Comparison of ENCODE assay signal across 18 cellular contexts in genomic region chr1:187451238-187451637, GRCh38.
A peak's percentile ranks its signal among the peaks of the same experiment; 100 is the strongest.
DNase-seq lines count a peak whose midpoint lies in the region; TF ChIP-seq lines count a peak whose summit lies in the region.
"Had no signal": no experiment of that assay in that cellular context is flagged by ENCODE, and none has a peak within 500 bp of the region (broad histone marks: within the 10 kb centered on the region; RNA-seq: fewer than 3 reads in every experiment).

No MANE protein-coding gene starts in this region.

- peaks cover 16% of the 10 kb centered on the region for H3K4me1 ChIP-seq in KMS-11 (ENCODE audit: low read depth, poor library complexity, severe bottlenecking)
- H3K4me1 ChIP-seq: BE2C, HAP-1 had no signal

- no peaks in the 10 kb centered on the region for H4K20me1 ChIP-seq in KMS-11 (ENCODE audit: insufficient read depth)

- H3K27me3 ChIP-seq in KMS-11 (ENCODE audit: insufficient read depth, low read depth), result no peaks in the 10 kb centered on the region
- H3K27me3 ChIP-seq: BE2C had no signal

- no peak overlapping the region for H3K4me3 ChIP-seq in KMS-11 (IDR thresholded peaks at IDR 0.05; ENCODE audit: insufficient read depth, low read depth, low read length)
- H3K4me3 ChIP-seq: HAP-1 had no signal

- H3K4me2 ChIP-seq in KMS-11, result peak overlapping the region; percentile 17; the same call in 1 of the 2 replicates

- H3K79me2 ChIP-seq in KMS-11 (ENCODE audit: insufficient read depth, low read depth), result no peaks in the 10 kb centered on the region

- DNase-seq in NCI-H2029 treated with DMSO at 0.1 percent for 48 hours (lab: John Stamatoyannopoulos, UW) (peak; percentile 56), UCSD-AML1 (lab: John Stamatoyannopoulos, UW; ENCODE audit: unreplicated experiment) (peak; percentile 1), GM10248 (ENCODE audit: extremely low spot score) (no peak), SHP77 (lab: John Stamatoyannopoulos, UW) (no peak), LoVo (ENCODE audit: low spot score) (no peak), COLO829 (ENCODE audit: low spot score) (no peak)
- DNase-seq: ACHN; BE2C; C1 segment of cervical spinal cord; CD4-positive, CD25-positive, alpha-beta regulatory T cell; CD8-positive, alpha-beta memory T cell; DMS153; DND-41; EL; IMR-90; KBM-7 had no signal

- no peak overlapping the region for H3K27ac ChIP-seq in KMS-11

- H3K9ac ChIP-seq in KMS-11, result no peak overlapping the region

- POLR2A ChIA-PET in GM10248 (lab: Yijun Ruan, JAX), result no interaction called here

- TF ChIP-seq CTCF in KMS-11 (conservative IDR thresholded peaks at IDR 0.05; ENCODE audit: low read depth, low read length) (no peak), GM10248 (IDR thresholded peaks at IDR 0.05; ENCODE audit: control extremely low read depth, extremely low read depth, low read depth, missing control alignments) (no peak)

- CTCF ChIA-PET in GM10248 (lab: Yijun Ruan, JAX), result no interaction called here

- H2AFZ ChIP-seq in KMS-11 (ENCODE audit: low read depth), result no peak overlapping the region

- H3K36me3 ChIP-seq in KMS-11 (ENCODE audit: insufficient read depth), result no peaks in the 10 kb centered on the region
- H3K36me3 ChIP-seq: BE2C, HAP-1 had no signal

Comparison
In these comparisons a context has a peak if more than half of its experiments do, and no peak if none do; other contexts are left out.
1. DNase-seq: peak in NCI-H2029 treated with DMSO at 0.1 percent for 48 hours (single experiment) and UCSD-AML1 (single experiment); none in GM10248 (single experiment), SHP77 (0 of 2), LoVo (single experiment) and COLO829 (single experiment).